ENCODE assay signal across 17 cellular contexts in the genomic region with DNA sequence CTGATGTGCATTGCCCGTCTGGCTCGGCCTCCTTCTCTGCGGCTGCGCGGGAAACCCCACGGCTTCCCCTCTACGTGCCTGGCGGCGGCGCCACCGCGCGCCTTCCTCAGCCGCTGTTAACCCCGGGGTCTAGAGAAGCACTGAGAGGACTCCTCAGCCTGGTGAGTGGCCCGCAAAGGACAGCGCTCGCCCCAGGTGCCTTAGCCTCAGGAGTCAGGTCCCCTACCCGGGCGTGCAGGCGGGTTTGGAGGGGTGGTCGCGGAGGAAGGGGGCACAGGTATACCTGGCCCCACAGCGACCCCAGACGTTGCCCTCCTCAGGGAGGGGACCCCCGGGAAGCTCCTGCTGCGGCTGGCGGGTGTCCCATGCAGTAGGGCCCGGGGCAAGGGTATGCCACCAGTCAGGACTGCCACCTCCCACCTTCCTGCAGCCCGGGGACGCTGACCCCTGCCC. TPM values are rescaled to one million over a fixed set of nuclear protein-coding genes. Genes with fewer than 3 reads are reported as not detected.
A peak's percentile ranks its signal among the peaks of the same experiment; 100 is the strongest.
DNase-seq lines count a peak whose midpoint lies in the region; ATAC-seq, FAIRE-seq and TF ChIP-seq lines count a peak whose summit lies in the region.
"Had no signal": no experiment of that assay in that cellular context is flagged by ENCODE, and none has a peak within 500 bp of the region (broad histone marks: within the 10 kb centered on the region; RNA-seq: fewer than 3 reads in every experiment).

No MANE protein-coding gene starts in this region.

- DNase-seq in NCI-H2227 (lab: John Stamatoyannopoulos, UW; ENCODE audit: unreplicated experiment) (peak; percentile 28), NCI-H2227 treated with DMSO at 0.1 percent for 48 hours (lab: John Stamatoyannopoulos, UW) (no peak), H9 (peak; percentile 34), H1 (ENCODE audit: low read depth in 1 of 2, low spot score in 2 of 2) (no peak), testis (peak; percentile 51), NAMALWA (ENCODE audit: low spot score) (no peak)
- no peak for DNase-seq in stimulated activated effector memory CD8-positive, alpha-beta T cell treated with anti-CD3 and anti-CD28 coated beads, Interleukin-12 subunit alpha, Interleukin-12 subunit beta, amount 100 ng/mL, for 72 hours (ENCODE audit: low spot score in 2 of 2)
- DNase-seq: CD8-positive, alpha-beta T cell; COR-L47; DND-41; GDM1; GM23248; HCEC 1CT; HFFc6 had no signal

- POLR2A ChIA-PET in H1 (lab: Charles Lee; ENCODE audit: partially characterized antibody): no interaction called here

- no peak overlapping the region for H2BK120ac ChIP-seq in H9 (ENCODE audit: low read depth, low read length, poor library complexity, severe bottlenecking)
- no peak overlapping the region for H2BK120ac ChIP-seq in H1 (replicated peaks; ENCODE audit: low read depth, low read length)

- H3T11ph ChIP-seq in H9 (ENCODE audit: low read length): no peak overlapping the region

- intact Hi-C loops in testis (cut with DNase I; ENCODE audit: low total_unique reads): no loop called here

- TF ChIP-seq POLR2A in H1 (IDR thresholded peaks at IDR 0.05; ENCODE audit: control extremely low read depth in 1 of 2, low read depth in 2 of 2, low read length in 2 of 2) (no peak), testis (IDR thresholded peaks at IDR 0.05) (no peak)

- H2BK15ac ChIP-seq in H9 (ENCODE audit: low read depth, low read length) (no peak overlapping the region), H1 (ENCODE audit: low read length) (no peak overlapping the region)

- 0 out of 4 replicates have a peak, but pooled peaks cover 0 to 3% of the 10 kb centered on the region in 2 experiments for H3K4me1 Mint-ChIP-seq in H9
- H3K4me1 Mint-ChIP-seq in stimulated activated effector memory CD8-positive, alpha-beta T cell treated with anti-CD3 and anti-CD28 coated beads, Interleukin-12 subunit alpha, Interleukin-12 subunit beta, amount 100 ng/mL, for 72 hours: peaks cover under 1% of the 10 kb centered on the region
- H3K4me1 Mint-ChIP-seq: CD14-positive monocyte had no signal

- WGBS in H9 (ENCODE audit: extremely low coverage, insufficient read length, low lambda C conversion rate): no CpG with 5 or more reads among the region's 31 CpGs
- 94% methylated on average over 21 of the region's 31 CpGs; no CpG with 5 or more reads in 1 of the 2 experiments for WGBS in H1 (ENCODE audit: extremely low coverage in 1 of 2, insufficient coverage in 1 of 2, insufficient read length in 1 of 2, insufficient replicate concordance in 2 of 2, low coverage in 1 of 2, low lambda C conversion rate in 2 of 2, missing lambda C conversion rate in 1 of 2), 2 experiments
- WGBS in testis, 2 donors: 72 to 79% methylated on average over 16 to 30 of the region's 31 CpGs

- H4K5ac ChIP-seq in H9 (ENCODE audit: insufficient read length, low read depth, low read length) (no peak overlapping the region), H1 (ENCODE audit: insufficient read length, low read depth, low read length) (no peak overlapping the region)

- H2AFZ ChIP-seq in H9 (ENCODE audit: low read length) (no peak overlapping the region), H1 (ENCODE audit: low read length) (no peak overlapping the region)
- H2AFZ ChIP-seq: GM23248 had no signal

- H3K4me2 ChIP-seq in H9 (ENCODE audit: insufficient read depth, insufficient read length, low read length) (no peak overlapping the region), H1 (ENCODE audit: insufficient read depth in 1 of 2, low read depth in 2 of 2, low read length in 2 of 2) (no peak overlapping the region)

- H2BK5ac ChIP-seq in H9 (ENCODE audit: insufficient read length, low read length): no peak overlapping the region
- no peak overlapping the region for H2BK5ac ChIP-seq in H1 (ENCODE audit: low read depth, low read length)

- no peaks in the 10 kb centered on the region; a peak in 1 of 5 replicates for H3K9me3 Mint-ChIP-seq in H9
- H3K9me3 Mint-ChIP-seq in stimulated activated effector memory CD8-positive, alpha-beta T cell treated with anti-CD3 and anti-CD28 coated beads, Interleukin-12 subunit alpha, Interleukin-12 subunit beta, amount 100 ng/mL, for 72 hours: no peaks in the 10 kb centered on the region
- H3K9me3 Mint-ChIP-seq: CD8-positive, alpha-beta T cell; HFFc6 had no signal

- H4K8ac ChIP-seq in H9 (replicated peaks; ENCODE audit: insufficient read length, low read depth, low read length) (no peak overlapping the region), H1 (ENCODE audit: extremely low read depth, insufficient read depth, low read length) (no peak overlapping the region)

- no peak overlapping the region for H3K18ac ChIP-seq in H9 (ENCODE audit: insufficient read length, low read depth, low read length)
- no peak overlapping the region for H3K18ac ChIP-seq in H1 (ENCODE audit: extremely low read depth, low read length)

- H3K9me3 ChIP-seq in H9 (ENCODE audit: control insufficient read depth, low read depth, low read length) (no peaks in the 10 kb centered on the region), H1 (ENCODE audit: insufficient read depth in 2 of 2, low read depth in 1 of 2, low read length in 1 of 2) (no peaks in the 10 kb centered on the region), testis (no peaks in the 10 kb centered on the region)

- no peak overlapping the region for H3K56ac ChIP-seq in H9 (ENCODE audit: insufficient read length, low read depth, low read length)
- H3K56ac ChIP-seq in H1 (replicated peaks; ENCODE audit: insufficient read length, low read depth, low read length): no peak overlapping the region

- CTCF ChIA-PET in H1 (lab: Charles Lee; ENCODE audit: partially characterized antibody): no interaction called here

- H4K20me1 ChIP-seq in H9 (ENCODE audit: control insufficient read depth, insufficient read depth, insufficient read length): no peaks in the 10 kb centered on the region
- H4K20me1 ChIP-seq in H1 (replicated peaks in 1 of 2; ENCODE audit: control insufficient read depth in 1 of 2, insufficient read depth in 2 of 2, low read length in 2 of 2): no peaks in the 10 kb centered on the region

- no peak overlapping the region for H2AK5ac ChIP-seq in H9 (ENCODE audit: insufficient read length, low read length)
- H2AK5ac ChIP-seq in H1 (ENCODE audit: low read depth, low read length): no peak overlapping the region

- H3K4me1 ChIP-seq in H9 (ENCODE audit: insufficient read depth, low read length) (no peaks in the 10 kb centered on the region), H1 (replicated peaks in 1 of 4; ENCODE audit: control insufficient read depth in 3 of 4, insufficient read depth in 4 of 4, low read length in 3 of 4) (no peaks in the 10 kb centered on the region), testis (no peaks in the 10 kb centered on the region)

- H3K36me3 ChIP-seq in H1 (ENCODE audit: control insufficient read depth in 2 of 4, insufficient read depth in 4 of 4, low read length in 3 of 4) (no peaks in the 10 kb centered on the region), testis (ENCODE audit: low read depth, missing control alignments) (no peaks in the 10 kb centered on the region)

- no peak for FAIRE-seq in H1 (lab: Jason Lieb, UNC)

- H3K79me2 ChIP-seq in H9 (ENCODE audit: insufficient read depth, low read length) (no peaks in the 10 kb centered on the region), H1 (ENCODE audit: control insufficient read depth in 1 of 2, insufficient read depth in 2 of 2, low read length in 2 of 2) (no peaks in the 10 kb centered on the region)

- ATAC-seq in GM18907 (IDR thresholded peaks at IDR 0.05; ENCODE audit: unreplicated experiment): no peak
- ATAC-seq in stimulated activated effector memory CD8-positive, alpha-beta T cell treated with anti-CD3 and anti-CD28 coated beads, Interleukin-12 subunit alpha, Interleukin-12 subunit beta, amount 100 ng/mL, for 72 hours: no peak
- ATAC-seq: CD8-positive, alpha-beta T cell had no signal

- no peak overlapping the region for H3K14ac ChIP-seq in H9 (ENCODE audit: insufficient read depth, low read length)
- no peak overlapping the region for H3K14ac ChIP-seq in H1 (ENCODE audit: insufficient read length)

- H3K4ac ChIP-seq in H9 (ENCODE audit: low read depth, low read length) (no peak overlapping the region), H1 (replicated peaks; ENCODE audit: insufficient read length, low read depth, low read length) (no peak overlapping the region)

- H2BK12ac ChIP-seq in H9 (ENCODE audit: insufficient read length, low read depth, low read length) (no peak overlapping the region), H1 (ENCODE audit: low read depth, low read length) (no peak overlapping the region)

- no peaks in the 10 kb centered on the region for H3K27me3 Mint-ChIP-seq in H9 (ENCODE audit: low read depth)

- peak; percentile 8 to 14; a peak in 2 of 4 replicates for TF ChIP-seq RAD21 in H1 (IDR thresholded peaks at IDR 0.05 in 1 of 2, conservative IDR thresholded peaks at IDR 0.05 in 1 of 2; ENCODE audit: low read depth in 2 of 2, low read length in 2 of 2)

- H3K79me1 ChIP-seq in H9 (ENCODE audit: insufficient read depth, low read depth, low read length, poor library complexity, severe bottlenecking): no peaks in the 10 kb centered on the region
- H3K79me1 ChIP-seq in H1 (ENCODE audit: low read depth, low read length): no peaks in the 10 kb centered on the region

- H2BK20ac ChIP-seq in H9 (ENCODE audit: low read depth, low read length, poor library complexity, severe bottlenecking) (no peak overlapping the region), H1 (ENCODE audit: low read length) (no peak overlapping the region)

- H3K4me3 ChIP-seq in H1 (ENCODE audit: extremely low read depth in 1 of 4, insufficient read depth in 2 of 4, low read depth in 3 of 4, low read length in 4 of 4) (no peak overlapping the region), testis (peak overlapping the region; percentile 53 to 59)
- H3K4me3 ChIP-seq: GM23248 had no signal

- H3K9ac ChIP-seq in H9 (ENCODE audit: extremely low read depth, insufficient read length, low read length) (no peak overlapping the region), H1 (replicated peaks in 1 of 4; ENCODE audit: extremely low read depth in 1 of 4, low read depth in 3 of 4, low read length in 3 of 4) (no peak overlapping the region)
- H3K9ac ChIP-seq: GM23248 had no signal

- H4K91ac ChIP-seq in H9 (ENCODE audit: insufficient read length, low read depth, low read length) (no peak overlapping the region), H1 (replicated peaks; ENCODE audit: insufficient read length, low read length) (no peak overlapping the region)

- no peaks in the 10 kb centered on the region for H3K27me3 ChIP-seq in H9 (ENCODE audit: insufficient read depth, low read length)
- H3K27me3 ChIP-seq in H1 (replicated peaks in 1 of 4; ENCODE audit: control insufficient read depth in 3 of 4, extremely low read depth in 1 of 4, insufficient read depth in 3 of 4, low read length in 3 of 4): no peaks in the 10 kb centered on the region
- H3K27me3 ChIP-seq in testis: no peaks in the 10 kb centered on the region

- H3K36me3 Mint-ChIP-seq in H9 (ENCODE audit: insufficient read depth in 1 of 3, low read depth in 3 of 3): no peaks in the 10 kb centered on the region
- no peaks in the 10 kb centered on the region for H3K36me3 Mint-ChIP-seq in stimulated activated effector memory CD8-positive, alpha-beta T cell treated with anti-CD3 and anti-CD28 coated beads, Interleukin-12 subunit alpha, Interleukin-12 subunit beta, amount 100 ng/mL, for 72 hours
- H3K36me3 Mint-ChIP-seq: CD14-positive monocyte; CD8-positive, alpha-beta T cell had no signal

- no peak overlapping the region for H3K27ac ChIP-seq in H9 (ENCODE audit: insufficient read length, low read depth, low read length)
- no peak overlapping the region for H3K27ac ChIP-seq in H1 (ENCODE audit: low read depth, low read length)
- H3K27ac ChIP-seq in testis: no peak overlapping the region
- H3K27ac ChIP-seq: 22Rv1, GM23248 had no signal

- no peak for TF ChIP-seq EP300 in H1 (IDR thresholded peaks at IDR 0.05; ENCODE audit: borderline replicate concordance in 1 of 2, low read depth in 2 of 2, low read length in 2 of 2)

- H3K27ac Mint-ChIP-seq in H9: no peak overlapping the region
- no peak overlapping the region for H3K27ac Mint-ChIP-seq in stimulated activated effector memory CD8-positive, alpha-beta T cell treated with anti-CD3 and anti-CD28 coated beads, Interleukin-12 subunit alpha, Interleukin-12 subunit beta, amount 100 ng/mL, for 72 hours
- H3K27ac Mint-ChIP-seq: CD14-positive monocyte; CD8-positive, alpha-beta T cell; HFFc6 had no signal

- TF ChIP-seq CTCF in H9 (conservative IDR thresholded peaks at IDR 0.05) (0 out of 3 replicates have a peak, but pooled peaks have one; percentile 10), H1 (IDR thresholded peaks at IDR 0.05; ENCODE audit: control extremely low read depth in 1 of 3, insufficient read depth in 1 of 3, low read depth in 1 of 3, low read length in 3 of 3) (no peak), testis (IDR thresholded peaks at IDR 0.05) (no peak)

- H3K23me2 ChIP-seq in H9 (ENCODE audit: insufficient read length, low read depth, low read length, poor library complexity, severe bottlenecking): no peaks in the 10 kb centered on the region
- H3K23me2 ChIP-seq in H1 (ENCODE audit: low read depth, low read length): no peaks in the 10 kb centered on the region

- H3K23ac ChIP-seq in H9 (ENCODE audit: insufficient read length, low read depth, low read length) (no peak overlapping the region), H1 (ENCODE audit: insufficient read length) (no peak overlapping the region)

- H3K4me3 Mint-ChIP-seq in H9: no peak overlapping the region
- no peak overlapping the region for H3K4me3 Mint-ChIP-seq in stimulated activated effector memory CD8-positive, alpha-beta T cell treated with anti-CD3 and anti-CD28 coated beads, Interleukin-12 subunit alpha, Interleukin-12 subunit beta, amount 100 ng/mL, for 72 hours
- H3K4me3 Mint-ChIP-seq: CD14-positive monocyte; CD8-positive, alpha-beta T cell; HFFc6 had no signal

RNA-seq across cellular contexts. Expression of a gene that starts 51.0 kb away (rescaled TPM):
- total RNA-seq in H9 (2021) (33.9 and 34.4 TPM in 2 replicates), testis (10 to 100 TPM; 16.8 to 18.3 TPM)
- total RNA-seq in H1 (2021; fragmentation: NEBNext Ultra II Directional; extraction: Animal tissue kit (Norgen Biotek cat#: 25700)): 47.2 and 52.1 TPM in 2 replicates
- polyA plus RNA-seq in H1 (2011; rRNA removed) (5.4 and 8.4 TPM in 2 replicates), testis (ENCODE audit: insufficient read depth, low read depth, low replicate concordance) (9.4 TPM)
- polyA plus RNA-seq in H1 (2011; cell fraction: cytosol; rRNA removed): 11.3 TPM
- 5.7 TPM for polyA plus RNA-seq in H1 (2011; cell fraction: nucleus; rRNA removed)
- 7.2 to 22.2 TPM (median 9.9 TPM) in 4 replicates for polyA plus RNA-seq in H1 (2012, experiment 1 of 2)
- polyA plus RNA-seq in H1 (2012, experiment 2 of 2): 1.7 TPM
- 33.7 TPM for polyA plus RNA-seq in H1 (2013, experiment 1 of 2)
- polyA plus RNA-seq in H1 (2013, experiment 2 of 2): 30.2 TPM
- polyA minus RNA-seq in H1 (2011; rRNA and poly(A)+ RNA removed): 22.1 and 32.4 TPM in 2 replicates
- 18.1 TPM for polyA minus RNA-seq in H1 (2011; cell fraction: cytosol; rRNA and poly(A)+ RNA removed)
- 60.8 TPM for polyA minus RNA-seq in H1 (2011; cell fraction: nucleus; rRNA and poly(A)+ RNA removed)

RNA-seq across cellular contexts. Expression of a gene that starts 58.8 kb away (rescaled TPM):
- total RNA-seq in H9 (2021): 10.2 and 11.9 TPM in 2 replicates
- total RNA-seq in H1 (2021; fragmentation: NEBNext Ultra II Directional; extraction: Animal tissue kit (Norgen Biotek cat#: 25700)): 12.9 and 14.4 TPM in 2 replicates
- polyA plus RNA-seq in H1 (2011; rRNA removed): 4.7 and 5.9 TPM in 2 replicates
- polyA plus RNA-seq in H1 (2011; cell fraction: cytosol; rRNA removed): 7.8 TPM
- polyA plus RNA-seq in H1 (2011; cell fraction: nucleus; rRNA removed): 4.7 TPM
- polyA plus RNA-seq in H1 (2012, experiment 1 of 2): 7.5 to 11.4 TPM (median 8.0 TPM) in 4 replicates
- polyA plus RNA-seq in H1 (2012, experiment 2 of 2): 0.56 TPM
- polyA plus RNA-seq in H1 (2013, experiment 1 of 2): 13.9 TPM
- 11.5 TPM for polyA plus RNA-seq in H1 (2013, experiment 2 of 2)
- 11.4 and 14.3 TPM in 2 replicates for polyA minus RNA-seq in H1 (2011; rRNA and poly(A)+ RNA removed)
- polyA minus RNA-seq in H1 (2011; cell fraction: cytosol; rRNA and poly(A)+ RNA removed): 7.9 TPM
- 30.2 TPM for polyA minus RNA-seq in H1 (2011; cell fraction: nucleus; rRNA and poly(A)+ RNA removed)
- 10 to 100 TPM; 50.2 to 73.0 TPM for total RNA-seq in testis
- polyA plus RNA-seq in testis (ENCODE audit: insufficient read depth, low read depth, low replicate concordance): 34.7 TPM

Comparison
In these comparisons a context has a peak if more than half of its experiments do, and no peak if none do; other contexts are left out.
1. DNase-seq: peak in NCI-H2227 (single experiment), H9 (single experiment) and testis (single experiment); none in NCI-H2227 treated with DMSO at 0.1 percent for 48 hours (single experiment), H1 (0 of 2), NAMALWA (single experiment) and stimulated activated effector memory CD8-positive, alpha-beta T cell treated with anti-CD3 and anti-CD28 coated beads, Interleukin-12 subunit alpha, Interleukin-12 subunit beta, amount 100 ng/mL, for 72 hours (0 of 2).
2. H3K4me3 ChIP-seq: peak in testis (2 of 2); none in H1 (0 of 4).